Comparison of ENCODE assay signal across 8 cellular contexts in the genomic region with DNA sequence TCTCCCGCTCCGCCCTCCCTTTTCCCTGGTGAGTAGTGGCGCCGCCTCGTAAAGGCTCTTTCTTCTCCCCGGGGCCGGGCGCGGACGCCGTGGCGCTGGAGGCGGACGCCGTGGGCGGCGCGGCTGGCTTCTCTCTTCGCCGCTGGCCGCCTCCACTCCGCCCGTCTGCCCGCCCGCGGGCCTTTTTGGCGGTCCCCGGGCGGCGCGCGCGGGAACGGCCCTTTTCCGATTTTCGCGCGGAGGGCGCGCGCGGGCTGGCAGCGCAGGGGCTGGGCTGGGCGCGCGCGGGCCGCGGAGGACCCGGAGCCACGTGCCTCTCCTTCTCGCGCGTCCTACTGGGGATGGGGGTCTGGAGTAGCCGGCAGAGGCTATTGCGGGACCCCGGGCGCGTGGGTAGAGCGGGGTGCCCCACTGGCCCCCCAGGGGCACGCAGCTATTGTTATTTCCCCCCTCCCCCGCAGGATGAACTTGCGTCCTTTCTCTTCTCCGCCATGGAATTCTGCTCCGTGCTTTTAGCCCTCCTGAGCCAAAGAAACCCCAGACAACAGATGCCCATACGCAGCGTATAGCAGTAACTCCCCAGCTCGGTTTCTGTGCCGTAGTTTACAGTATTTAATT. TPM values are rescaled to one million over a fixed set of nuclear protein-coding genes. Genes with fewer than 3 reads are reported as not detected.
A peak's percentile ranks its signal among the peaks of the same experiment; 100 is the strongest.
DNase-seq lines count a peak whose midpoint lies in the region; ATAC-seq and TF ChIP-seq lines count a peak whose summit lies in the region.

No MANE protein-coding gene starts in this region.

- peak; percentile 8 for ATAC-seq in GM21515 (IDR thresholded peaks at IDR 0.05; ENCODE audit: unreplicated experiment)
- ATAC-seq in esophagus mucosa: peak; percentile 28

- peak overlapping the region; percentile 84; the same call in 1 of the 2 replicates for H3K4me2 ChIP-seq in KMS-11

- H3K79me2 ChIP-seq in KMS-11 (ENCODE audit: insufficient read depth, low read depth): peaks cover 28% of the 10 kb centered on the region; the same call in 1 of the 2 replicates

- H3K4me3 ChIP-seq in KMS-11 (IDR thresholded peaks at IDR 0.05; ENCODE audit: insufficient read depth, low read depth, low read length) (peak overlapping the region; percentile 14), neuron (ENCODE audit: low read length) (peak overlapping the region; percentile 98)

- peaks cover 25% of the 10 kb centered on the region for H3K4me1 ChIP-seq in KMS-11 (ENCODE audit: low read depth, poor library complexity, severe bottlenecking)
- H3K4me1 ChIP-seq in neuron (ENCODE audit: insufficient read depth, low read length): peaks cover 26% of the 10 kb centered on the region

- DNase-seq in DMS53 treated with DMSO at 0.1 percent for 48 hours (lab: John Stamatoyannopoulos, UW; ENCODE audit: unreplicated experiment): peak; percentile 18
- DNase-seq in activated CD4-positive, alpha-beta T cell treated with anti-CD3 and anti-CD28 coated beads, Interleukin-2, amount 50 U/mL, for 1 hour: peak; percentile 41
- DNase-seq in KBM-7: no peak
- DNase-seq in NCI-H187 treated with DMSO at 0.1 percent for 48 hours (lab: John Stamatoyannopoulos, UW): no peak

- H3K36me3 ChIP-seq in KMS-11 (ENCODE audit: insufficient read depth): peaks cover 8% of the 10 kb centered on the region; the same call in 1 of the 2 replicates
- H3K36me3 ChIP-seq in neuron (ENCODE audit: insufficient read depth, low read length): peaks cover 35% of the 10 kb centered on the region

- H4K20me1 ChIP-seq in KMS-11 (ENCODE audit: insufficient read depth): no peaks in the 10 kb centered on the region

- H3K9ac ChIP-seq in KMS-11: peak overlapping the region; percentile 89

- H2AFZ ChIP-seq in KMS-11 (ENCODE audit: low read depth): peak overlapping the region; percentile 44
- H2AFZ ChIP-seq in neuron (ENCODE audit: low read depth, low read length): peak overlapping the region; percentile 72

- H3K27me3 ChIP-seq in KMS-11 (ENCODE audit: insufficient read depth, low read depth) (no peaks in the 10 kb centered on the region), neuron (ENCODE audit: insufficient read depth, low read length) (no peaks in the 10 kb centered on the region)

- peak overlapping the region; percentile 76 for H3K27ac ChIP-seq in KMS-11

- no peak for TF ChIP-seq CTCF in KMS-11 (conservative IDR thresholded peaks at IDR 0.05; ENCODE audit: low read depth, low read length)

- in situ Hi-C loops in KBM-7 (cut with MboI; ENCODE audit: low pct_unique_long_range_greater_than_20kb, low sequenced_read_pairs): no loop called here

- H3K9me3 ChIP-seq in neuron (ENCODE audit: low read length): no peaks in the 10 kb centered on the region

RNA-seq across cellular contexts. Expression of a gene that starts 0.5 kb away (rescaled TPM):
- total RNA-seq in esophagus mucosa: 18.5 TPM

Comparison
In these comparisons a context has a peak if more than half of its experiments do, and no peak if none do; other contexts are left out.
1. DNase-seq: peak in DMS53 treated with DMSO at 0.1 percent for 48 hours (single experiment) and activated CD4-positive, alpha-beta T cell treated with anti-CD3 and anti-CD28 coated beads, Interleukin-2, amount 50 U/mL, for 1 hour (single experiment); none in KBM-7 (single experiment) and NCI-H187 treated with DMSO at 0.1 percent for 48 hours (single experiment).